ENCODE assay signal across 1 cellular context in genomic region chr15:65828566-65828965, GRCh38.
TF ChIP-seq lines count a peak whose summit lies in the region.

No MANE protein-coding gene starts in this region.

TF ChIP-seq in GM12878, 131 proteins besides CTCF, POLR2A, EP300 and RAD21 (continued from another document):
- TF ChIP-seq, protein P1, sequence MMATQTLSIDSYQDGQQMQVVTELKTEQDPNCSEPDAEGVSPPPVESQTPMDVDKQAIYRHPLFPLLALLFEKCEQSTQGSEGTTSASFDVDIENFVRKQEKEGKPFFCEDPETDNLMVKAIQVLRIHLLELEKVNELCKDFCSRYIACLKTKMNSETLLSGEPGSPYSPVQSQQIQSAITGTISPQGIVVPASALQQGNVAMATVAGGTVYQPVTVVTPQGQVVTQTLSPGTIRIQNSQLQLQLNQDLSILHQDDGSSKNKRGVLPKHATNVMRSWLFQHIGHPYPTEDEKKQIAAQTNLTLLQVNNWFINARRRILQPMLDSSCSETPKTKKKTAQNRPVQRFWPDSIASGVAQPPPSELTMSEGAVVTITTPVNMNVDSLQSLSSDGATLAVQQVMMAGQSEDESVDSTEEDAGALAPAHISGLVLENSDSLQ (IDR thresholded peaks at IDR 0.05) = no peak
- TF ChIP-seq GABPA (IDR thresholded peaks at IDR 0.05; ENCODE audit: low read depth) = no peak
